In genomic region chr12:79737875-79738718, GRCh38 we compare ENCODE assay signal across 8 cellular contexts. TPM values are rescaled to one million over a fixed set of nuclear protein-coding genes. Genes with fewer than 3 reads are reported as not detected.
DNase-seq lines count a peak whose midpoint lies in the region; ATAC-seq, FAIRE-seq and TF ChIP-seq lines count a peak whose summit lies in the region.

No MANE protein-coding gene starts in this region.

- no peak overlapping the region for H3K14ac ChIP-seq in trophoblast cell (ENCODE audit: low read length)

- no peak overlapping the region for H2BK12ac ChIP-seq in trophoblast cell (ENCODE audit: low read length)

- peak; percentile 87 for ATAC-seq in HG02870 (IDR thresholded peaks at IDR 0.05; ENCODE audit: unreplicated experiment)
- ATAC-seq in stimulated activated effector memory CD8-positive, alpha-beta T cell treated with anti-CD3 and anti-CD28 coated beads, Interleukin-12 subunit alpha, Interleukin-12 subunit beta, amount 100 ng/mL, for 72 hours = no peak

- no peaks in the 10 kb centered on the region for H3K27me3 ChIP-seq in SU-DHL-6 (ENCODE audit: low read length)
- H3K27me3 ChIP-seq in trophoblast cell (ENCODE audit: insufficient read depth, low read length) = no peaks in the 10 kb centered on the region

- no peak overlapping the region for H4K12ac ChIP-seq in trophoblast cell (ENCODE audit: low read depth, low read length)

- no peak overlapping the region for H4K91ac ChIP-seq in trophoblast cell (ENCODE audit: low read depth, low read length)

- H4K20me1 ChIP-seq in SU-DHL-6 (ENCODE audit: low read depth, low read length) = no peaks in the 10 kb centered on the region

- H3K36me3 Mint-ChIP-seq in stimulated activated effector memory CD8-positive, alpha-beta T cell treated with anti-CD3 and anti-CD28 coated beads, Interleukin-12 subunit alpha, Interleukin-12 subunit beta, amount 100 ng/mL, for 72 hours = no peaks in the 10 kb centered on the region

- H3K9ac ChIP-seq in SU-DHL-6 (ENCODE audit: low read length) = no peak overlapping the region
- no peak overlapping the region for H3K9ac ChIP-seq in trophoblast cell (ENCODE audit: low read length)

- no peak overlapping the region for H2BK5ac ChIP-seq in trophoblast cell (ENCODE audit: low read depth, low read length, poor library complexity)

- no peak overlapping the region for H2AK5ac ChIP-seq in trophoblast cell (ENCODE audit: low read length)

- no peak overlapping the region for H3K4me3 Mint-ChIP-seq in stimulated activated effector memory CD8-positive, alpha-beta T cell treated with anti-CD3 and anti-CD28 coated beads, Interleukin-12 subunit alpha, Interleukin-12 subunit beta, amount 100 ng/mL, for 72 hours

- H4K8ac ChIP-seq in trophoblast cell (ENCODE audit: low read depth, low read length) = no peak overlapping the region

- no CpG with 5 or more reads among the region's 4 CpGs for WGBS in trophoblast cell (ENCODE audit: extremely low coverage, insufficient coverage, insufficient read length)

- H3K9me3 ChIP-seq in SU-DHL-6 (ENCODE audit: insufficient read depth, low read length) = no peaks in the 10 kb centered on the region
- H3K9me3 ChIP-seq in trophoblast cell (ENCODE audit: insufficient read depth, low read depth, low read length) = no peaks in the 10 kb centered on the region

- H3K79me2 ChIP-seq in SU-DHL-6 (ENCODE audit: insufficient read depth, low read length) (no peaks in the 10 kb centered on the region), trophoblast cell (ENCODE audit: control insufficient read depth, insufficient read depth, low read length, poor library complexity) (no peaks in the 10 kb centered on the region)

- H3K9me3 Mint-ChIP-seq in stimulated activated effector memory CD8-positive, alpha-beta T cell treated with anti-CD3 and anti-CD28 coated beads, Interleukin-12 subunit alpha, Interleukin-12 subunit beta, amount 100 ng/mL, for 72 hours = no peaks in the 10 kb centered on the region

- FAIRE-seq in GM18507 (lab: Jason Lieb, UNC) = peak; percentile 84

- no peak overlapping the region for H3K23ac ChIP-seq in trophoblast cell (ENCODE audit: low read length)

- no peaks in the 10 kb centered on the region for H3K36me3 ChIP-seq in SU-DHL-6 (ENCODE audit: low read length)
- no peaks in the 10 kb centered on the region for H3K36me3 ChIP-seq in trophoblast cell (ENCODE audit: control insufficient read depth in 1 of 2, insufficient read depth in 2 of 2, low read length in 2 of 2)

- H3K4me1 Mint-ChIP-seq in stimulated activated effector memory CD8-positive, alpha-beta T cell treated with anti-CD3 and anti-CD28 coated beads, Interleukin-12 subunit alpha, Interleukin-12 subunit beta, amount 100 ng/mL, for 72 hours = no peaks in the 10 kb centered on the region

- no peak overlapping the region for H3K4ac ChIP-seq in trophoblast cell (ENCODE audit: low read depth, low read length)

- no peaks in the 10 kb centered on the region for H3F3A ChIP-seq in SU-DHL-6 (ENCODE audit: insufficient read depth)

- no peaks in the 10 kb centered on the region for H3K9me2 ChIP-seq in SU-DHL-6 (replicated peaks; ENCODE audit: insufficient read depth, low read length)

- no peaks in the 10 kb centered on the region for H3K4me1 ChIP-seq in trophoblast cell (ENCODE audit: control insufficient read depth in 1 of 2, insufficient read depth in 2 of 2, low read length in 2 of 2)

- no peak overlapping the region for H2AFZ ChIP-seq in SU-DHL-6 (ENCODE audit: low read depth, low read length, severe bottlenecking)
- no peak overlapping the region for H2AFZ ChIP-seq in trophoblast cell (ENCODE audit: insufficient read depth, low read length, poor library complexity)

- no peak overlapping the region for H3K4me2 ChIP-seq in SU-DHL-6 (ENCODE audit: low read depth, low read length, poor library complexity, severe bottlenecking)
- no peak overlapping the region for H3K4me2 ChIP-seq in trophoblast cell (ENCODE audit: low read length)

- TF ChIP-seq CTCF in SU-DHL-6 (IDR thresholded peaks at IDR 0.05; ENCODE audit: insufficient read depth, low read length, poor library complexity, severe bottlenecking) = peak; percentile 67

- H3K4me3 ChIP-seq in SU-DHL-6 (ENCODE audit: insufficient read depth, low read length, poor library complexity, severe bottlenecking) (no peak overlapping the region), trophoblast cell (ENCODE audit: low read depth, low read length) (no peak overlapping the region)

- no peak overlapping the region for H2BK120ac ChIP-seq in trophoblast cell (ENCODE audit: insufficient read depth, low read length, poor library complexity)

- no peaks in the 10 kb centered on the region for H3K79me1 ChIP-seq in trophoblast cell (ENCODE audit: low read length)

- H3K18ac ChIP-seq in trophoblast cell (ENCODE audit: low read length) = no peak overlapping the region

- no peak overlapping the region for H3K27ac ChIP-seq in SU-DHL-6 (ENCODE audit: low read depth, low read length)
- H3K27ac ChIP-seq in trophoblast cell (ENCODE audit: low read depth, low read length) = no peak overlapping the region

- DNase-seq in CD1c-positive myeloid dendritic cell (ENCODE audit: extremely low spot score) (peak; percentile 40), GM18507 (ENCODE audit: extremely low spot score, insufficient read length, low read depth) (peak; percentile 8), NCI-H1417 treated with DMSO at 0.1 percent for 48 hours (lab: John Stamatoyannopoulos, UW) (peak; percentile 79), fibroblast of gingiva (ENCODE audit: low read depth) (peak; percentile 50), trophoblast cell (peak; percentile 42 to 81)
- no peak for DNase-seq in stimulated activated effector memory CD8-positive, alpha-beta T cell treated with anti-CD3 and anti-CD28 coated beads, Interleukin-12 subunit alpha, Interleukin-12 subunit beta, amount 100 ng/mL, for 72 hours (ENCODE audit: low spot score in 2 of 2)

- H3K27ac Mint-ChIP-seq in stimulated activated effector memory CD8-positive, alpha-beta T cell treated with anti-CD3 and anti-CD28 coated beads, Interleukin-12 subunit alpha, Interleukin-12 subunit beta, amount 100 ng/mL, for 72 hours = no peak overlapping the region

RNA-seq across cellular contexts. Expression of gene PAWR, which starts 47.3 kb away (rescaled TPM):
- polyA plus RNA-seq in trophoblast cell (2013) = 63.9 and 76.7 TPM in 2 replicates

Comparison
In these comparisons a context has a peak if more than half of its experiments do, and no peak if none do; other contexts are left out.
1. DNase-seq: peak in CD1c-positive myeloid dendritic cell (single experiment), GM18507 (single experiment), NCI-H1417 treated with DMSO at 0.1 percent for 48 hours (single experiment), fibroblast of gingiva (single experiment) and trophoblast cell (2 of 2); none in stimulated activated effector memory CD8-positive, alpha-beta T cell treated with anti-CD3 and anti-CD28 coated beads, Interleukin-12 subunit alpha, Interleukin-12 subunit beta, amount 100 ng/mL, for 72 hours (0 of 2).